In the genomic region with DNA sequence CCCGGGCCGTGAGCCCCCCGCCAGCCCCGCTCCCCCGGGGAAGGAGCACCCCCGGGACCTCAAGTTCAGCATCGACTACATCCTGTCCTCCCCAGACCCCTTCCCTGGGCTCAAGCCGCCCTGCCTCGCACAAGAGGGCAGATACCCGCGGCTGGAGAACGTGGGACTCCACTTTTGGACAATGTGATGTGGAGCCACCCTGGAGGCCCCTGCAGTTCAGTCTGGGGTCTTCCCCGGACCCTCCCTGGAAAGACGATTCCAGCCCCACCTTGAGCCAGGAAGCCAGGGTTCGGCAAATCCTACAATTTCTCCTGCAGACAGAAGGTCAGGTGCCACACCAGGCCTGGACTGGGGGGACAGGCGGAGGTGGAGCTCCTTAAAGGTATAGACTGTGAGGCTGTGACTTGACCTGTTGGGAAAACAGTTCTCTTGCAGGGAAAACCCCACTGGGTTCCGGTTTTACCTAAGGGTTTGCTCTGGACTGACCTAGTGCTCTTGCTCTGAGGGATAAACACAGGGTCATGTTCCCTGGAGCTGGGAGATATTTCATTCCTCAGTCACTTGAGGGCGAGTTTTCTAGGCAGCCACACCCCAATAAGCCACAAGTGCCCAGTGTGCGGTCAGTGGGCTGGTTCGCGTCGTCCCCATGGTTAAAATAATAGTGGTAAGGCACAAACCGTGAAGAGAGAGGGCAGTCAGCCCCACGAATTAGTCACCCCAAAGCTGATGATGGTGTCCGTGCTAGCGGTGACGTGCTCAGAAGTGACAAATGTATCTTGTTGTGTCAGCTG, we compare ENCODE assay signal across 1 cellular context.
TF ChIP-seq lines count a peak whose summit lies in the region.

No MANE protein-coding gene starts in this region.

TF ChIP-seq in WTC11, 78 proteins besides CTCF, POLR2A, EP300 and RAD21:
- TF ChIP-seq, protein P1, sequence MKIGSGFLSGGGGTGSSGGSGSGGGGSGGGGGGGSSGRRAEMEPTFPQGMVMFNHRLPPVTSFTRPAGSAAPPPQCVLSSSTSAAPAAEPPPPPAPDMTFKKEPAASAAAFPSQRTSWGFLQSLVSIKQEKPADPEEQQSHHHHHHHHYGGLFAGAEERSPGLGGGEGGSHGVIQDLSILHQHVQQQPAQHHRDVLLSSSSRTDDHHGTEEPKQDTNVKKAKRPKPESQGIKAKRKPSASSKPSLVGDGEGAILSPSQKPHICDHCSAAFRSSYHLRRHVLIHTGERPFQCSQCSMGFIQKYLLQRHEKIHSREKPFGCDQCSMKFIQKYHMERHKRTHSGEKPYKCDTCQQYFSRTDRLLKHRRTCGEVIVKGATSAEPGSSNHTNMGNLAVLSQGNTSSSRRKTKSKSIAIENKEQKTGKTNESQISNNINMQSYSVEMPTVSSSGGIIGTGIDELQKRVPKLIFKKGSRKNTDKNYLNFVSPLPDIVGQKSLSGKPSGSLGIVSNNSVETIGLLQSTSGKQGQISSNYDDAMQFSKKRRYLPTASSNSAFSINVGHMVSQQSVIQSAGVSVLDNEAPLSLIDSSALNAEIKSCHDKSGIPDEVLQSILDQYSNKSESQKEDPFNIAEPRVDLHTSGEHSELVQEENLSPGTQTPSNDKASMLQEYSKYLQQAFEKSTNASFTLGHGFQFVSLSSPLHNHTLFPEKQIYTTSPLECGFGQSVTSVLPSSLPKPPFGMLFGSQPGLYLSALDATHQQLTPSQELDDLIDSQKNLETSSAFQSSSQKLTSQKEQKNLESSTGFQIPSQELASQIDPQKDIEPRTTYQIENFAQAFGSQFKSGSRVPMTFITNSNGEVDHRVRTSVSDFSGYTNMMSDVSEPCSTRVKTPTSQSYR (CRISPR knock-in tag; IDR thresholded peaks at IDR 0.05), result no peak
- TF ChIP-seq TP53 (CRISPR knock-in tag; IDR thresholded peaks at IDR 0.05), result no peak
- no peak for TF ChIP-seq USF2 (CRISPR knock-in tag; IDR thresholded peaks at IDR 0.05)
- TF ChIP-seq ZNF512 (CRISPR knock-in tag; IDR thresholded peaks at IDR 0.05; ENCODE audit: borderline replicate concordance), result no peak
- no peak for TF ChIP-seq EMX1 (CRISPR knock-in tag; IDR thresholded peaks at IDR 0.05)
- TF ChIP-seq SMAD4 (CRISPR knock-in tag; IDR thresholded peaks at IDR 0.05), result no peak
- no peak for TF ChIP-seq OVOL2 (CRISPR knock-in tag; IDR thresholded peaks at IDR 0.05; ENCODE audit: borderline replicate concordance)
- no peak for TF ChIP-seq ZNF219 (CRISPR knock-in tag; IDR thresholded peaks at IDR 0.05; ENCODE audit: borderline replicate concordance)
- TF ChIP-seq NFYB (CRISPR knock-in tag; conservative IDR thresholded peaks at IDR 0.05; ENCODE audit: low read depth), result no peak
- TF ChIP-seq, protein P2, sequence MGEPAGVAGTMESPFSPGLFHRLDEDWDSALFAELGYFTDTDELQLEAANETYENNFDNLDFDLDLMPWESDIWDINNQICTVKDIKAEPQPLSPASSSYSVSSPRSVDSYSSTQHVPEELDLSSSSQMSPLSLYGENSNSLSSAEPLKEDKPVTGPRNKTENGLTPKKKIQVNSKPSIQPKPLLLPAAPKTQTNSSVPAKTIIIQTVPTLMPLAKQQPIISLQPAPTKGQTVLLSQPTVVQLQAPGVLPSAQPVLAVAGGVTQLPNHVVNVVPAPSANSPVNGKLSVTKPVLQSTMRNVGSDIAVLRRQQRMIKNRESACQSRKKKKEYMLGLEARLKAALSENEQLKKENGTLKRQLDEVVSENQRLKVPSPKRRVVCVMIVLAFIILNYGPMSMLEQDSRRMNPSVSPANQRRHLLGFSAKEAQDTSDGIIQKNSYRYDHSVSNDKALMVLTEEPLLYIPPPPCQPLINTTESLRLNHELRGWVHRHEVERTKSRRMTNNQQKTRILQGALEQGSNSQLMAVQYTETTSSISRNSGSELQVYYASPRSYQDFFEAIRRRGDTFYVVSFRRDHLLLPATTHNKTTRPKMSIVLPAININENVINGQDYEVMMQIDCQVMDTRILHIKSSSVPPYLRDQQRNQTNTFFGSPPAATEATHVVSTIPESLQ (CRISPR knock-in tag; IDR thresholded peaks at IDR 0.05), result no peak
- no peak for TF ChIP-seq TCF7 (CRISPR knock-in tag; IDR thresholded peaks at IDR 0.05; ENCODE audit: low read depth)
- no peak for TF ChIP-seq ERG (CRISPR knock-in tag; IDR thresholded peaks at IDR 0.05)
- no peak for TF ChIP-seq ZNF425 (CRISPR knock-in tag; conservative IDR thresholded peaks at IDR 0.05)
- no peak for TF ChIP-seq ZNF671 (CRISPR knock-in tag; IDR thresholded peaks at IDR 0.05)
- TF ChIP-seq, protein P3, sequence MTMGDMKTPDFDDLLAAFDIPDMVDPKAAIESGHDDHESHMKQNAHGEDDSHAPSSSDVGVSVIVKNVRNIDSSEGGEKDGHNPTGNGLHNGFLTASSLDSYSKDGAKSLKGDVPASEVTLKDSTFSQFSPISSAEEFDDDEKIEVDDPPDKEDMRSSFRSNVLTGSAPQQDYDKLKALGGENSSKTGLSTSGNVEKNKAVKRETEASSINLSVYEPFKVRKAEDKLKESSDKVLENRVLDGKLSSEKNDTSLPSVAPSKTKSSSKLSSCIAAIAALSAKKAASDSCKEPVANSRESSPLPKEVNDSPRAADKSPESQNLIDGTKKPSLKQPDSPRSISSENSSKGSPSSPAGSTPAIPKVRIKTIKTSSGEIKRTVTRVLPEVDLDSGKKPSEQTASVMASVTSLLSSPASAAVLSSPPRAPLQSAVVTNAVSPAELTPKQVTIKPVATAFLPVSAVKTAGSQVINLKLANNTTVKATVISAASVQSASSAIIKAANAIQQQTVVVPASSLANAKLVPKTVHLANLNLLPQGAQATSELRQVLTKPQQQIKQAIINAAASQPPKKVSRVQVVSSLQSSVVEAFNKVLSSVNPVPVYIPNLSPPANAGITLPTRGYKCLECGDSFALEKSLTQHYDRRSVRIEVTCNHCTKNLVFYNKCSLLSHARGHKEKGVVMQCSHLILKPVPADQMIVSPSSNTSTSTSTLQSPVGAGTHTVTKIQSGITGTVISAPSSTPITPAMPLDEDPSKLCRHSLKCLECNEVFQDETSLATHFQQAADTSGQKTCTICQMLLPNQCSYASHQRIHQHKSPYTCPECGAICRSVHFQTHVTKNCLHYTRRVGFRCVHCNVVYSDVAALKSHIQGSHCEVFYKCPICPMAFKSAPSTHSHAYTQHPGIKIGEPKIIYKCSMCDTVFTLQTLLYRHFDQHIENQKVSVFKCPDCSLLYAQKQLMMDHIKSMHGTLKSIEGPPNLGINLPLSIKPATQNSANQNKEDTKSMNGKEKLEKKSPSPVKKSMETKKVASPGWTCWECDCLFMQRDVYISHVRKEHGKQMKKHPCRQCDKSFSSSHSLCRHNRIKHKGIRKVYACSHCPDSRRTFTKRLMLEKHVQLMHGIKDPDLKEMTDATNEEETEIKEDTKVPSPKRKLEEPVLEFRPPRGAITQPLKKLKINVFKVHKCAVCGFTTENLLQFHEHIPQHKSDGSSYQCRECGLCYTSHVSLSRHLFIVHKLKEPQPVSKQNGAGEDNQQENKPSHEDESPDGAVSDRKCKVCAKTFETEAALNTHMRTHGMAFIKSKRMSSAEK (CRISPR knock-in tag; IDR thresholded peaks at IDR 0.05; ENCODE audit: borderline replicate concordance), result no peak
